8 cellular contexts compared by ENCODE assay signal in genomic region chr6:26159417-26160273, GRCh38.
DNase-seq lines count a peak whose midpoint lies in the region; ATAC-seq and TF ChIP-seq lines count a peak whose summit lies in the region.

No MANE protein-coding gene starts in this region.

- TF ChIP-seq CTCF in AG04449 (IDR thresholded peaks at IDR 0.05; ENCODE audit: insufficient read depth, low read length, missing control alignments) (no peak), GM12865 (IDR thresholded peaks at IDR 0.05; ENCODE audit: insufficient read depth, low read depth, low read length, missing control alignments) (no peak), natural killer cell (IDR thresholded peaks at IDR 0.05) (no peak), GM13977 (IDR thresholded peaks at IDR 0.05; ENCODE audit: extremely low read depth, insufficient read depth, missing control alignments) (no peak)

- in situ Hi-C loops in GM13977 (cut with MboI; ENCODE audit: low pct_unique_long_range_greater_than_20kb, low sequenced_read_pairs, unreplicated experiment), result no loop called here

- H3K4me3 Mint-ChIP-seq in natural killer cell, result peak overlapping the region; percentile 99

- no peaks in the 10 kb centered on the region for H3K27me3 Mint-ChIP-seq in natural killer cell (ENCODE audit: low read depth in 2 of 2)

- H3K36me3 Mint-ChIP-seq in natural killer cell, result no peaks in the 10 kb centered on the region

- DNase-seq in AG04449 (ENCODE audit: low read depth, low spot score) (no peak), GM12865 (ENCODE audit: low read depth) (peak; percentile 71), RPMI7951 (ENCODE audit: low read depth) (peak; percentile 62), natural killer cell (no peak), AML-193 (lab: John Stamatoyannopoulos, UW) (no peak), GM13977 (ENCODE audit: low spot score) (no peak)
- no peak for DNase-seq in effector memory CD4-positive, alpha-beta T cell

- peaks cover 20% of the 10 kb centered on the region for H3K4me1 ChIP-seq in effector memory CD4-positive, alpha-beta T cell (ENCODE audit: control insufficient read depth, insufficient read depth, low read length, poor library complexity, severe bottlenecking)

- H3K27ac Mint-ChIP-seq in natural killer cell, result peak overlapping the region; percentile 92 to 97

- H3K36me3 ChIP-seq in effector memory CD4-positive, alpha-beta T cell (ENCODE audit: control insufficient read depth, insufficient read depth, low read length), result no peaks in the 10 kb centered on the region

- H3K27me3 ChIP-seq in effector memory CD4-positive, alpha-beta T cell (replicated peaks; ENCODE audit: control insufficient read depth, insufficient read depth, low read length, poor library complexity, severe bottlenecking), result no peaks in the 10 kb centered on the region

- peaks cover 4% of the 10 kb centered on the region for H3K9me3 ChIP-seq in effector memory CD4-positive, alpha-beta T cell (ENCODE audit: control insufficient read depth, low read length)

- H3K4me3 ChIP-seq in AG04449 (ENCODE audit: low read depth, low read length), result peak overlapping the region; percentile 74
- peak overlapping the region; percentile 84 for H3K4me3 ChIP-seq in GM12865 (ENCODE audit: low read depth, low read length)
- H3K4me3 ChIP-seq in effector memory CD4-positive, alpha-beta T cell (ENCODE audit: insufficient read depth, low read depth, low read length, poor library complexity, severe bottlenecking), result peak overlapping the region; percentile 62

- ATAC-seq in natural killer cell (no peak), GM21619 (IDR thresholded peaks at IDR 0.05; ENCODE audit: unreplicated experiment) (no peak)

- H3K9me3 Mint-ChIP-seq in natural killer cell, result no peaks in the 10 kb centered on the region

- CTCF ChIA-PET in AG04449 (lab: Yijun Ruan, JAX), result interaction anchor here (1.2 to 3.0 kb wide), 9 partner anchors 8 to 94 kb away, joined by 3 to 12 read pairs (median 4); a partner anchor contains a TSS

- intact Hi-C loops in natural killer cell (cut with micrococcal nuclease), result loop anchor here (2.0 to 10.0 kb wide), 5 partner anchors 29 to 1675 kb away; a partner anchor contains a TSS

- peaks cover 56% of the 10 kb centered on the region in 2 donors for H3K4me1 Mint-ChIP-seq in natural killer cell

- peak overlapping the region; percentile 75 for H3K27ac ChIP-seq in effector memory CD4-positive, alpha-beta T cell (ENCODE audit: insufficient read depth, low read length, poor library complexity, severe bottlenecking)

- POLR2A ChIA-PET in AG04449 (lab: Yijun Ruan, JAX), result interaction anchor here (0.6 to 7.1 kb wide), 13 partner anchors 13 to 198 kb away, joined by 3 to 293 read pairs (median 14); a partner anchor contains a TSS

Comparison
In these comparisons a context has a peak if more than half of its experiments do, and no peak if none do; other contexts are left out.
1. DNase-seq: peak in GM12865 (single experiment) and RPMI7951 (single experiment); none in AG04449 (single experiment), effector memory CD4-positive, alpha-beta T cell (0 of 3), natural killer cell (single experiment), AML-193 (0 of 2) and GM13977 (single experiment).
2. Peak in every context shown above with its lines, with median percentiles within 50 percentile points of each other: H3K4me3 ChIP-seq.